In genomic region chr13:104382941-104383340, GRCh38 we compare ENCODE assay signal across 19 cellular contexts.
DNase-seq lines count a peak whose midpoint lies in the region; ATAC-seq, FAIRE-seq and TF ChIP-seq lines count a peak whose summit lies in the region.
"Had no signal": no experiment of that assay in that cellular context is flagged by ENCODE, and none has a peak within 500 bp of the region (broad histone marks: within the 10 kb centered on the region; RNA-seq: fewer than 3 reads in every experiment).

No MANE protein-coding gene starts in this region.

- no peaks in the 10 kb centered on the region for H3K4me1 ChIP-seq in astrocyte (ENCODE audit: insufficient read depth, low read length)
- H3K4me1 ChIP-seq: Peyer's patch, SJSA1 had no signal

- no peaks in the 10 kb centered on the region for H3K27me3 ChIP-seq in astrocyte (ENCODE audit: insufficient read depth, low read length)
- H3K27me3 ChIP-seq: Peyer's patch, SJSA1 had no signal

- no peaks in the 10 kb centered on the region for H3K36me3 ChIP-seq in astrocyte (ENCODE audit: insufficient read depth, low read length)
- H3K36me3 ChIP-seq: Peyer's patch, SJSA1 had no signal

- H3K27ac Mint-ChIP-seq in astrocyte (ENCODE audit: unreplicated experiment), result no peak overlapping the region
- H3K27ac Mint-ChIP-seq: CD14-positive monocyte had no signal

- ATAC-seq in GM21786 (IDR thresholded peaks at IDR 0.05; ENCODE audit: unreplicated experiment) (no peak), HG03521 (IDR thresholded peaks at IDR 0.05; ENCODE audit: unreplicated experiment) (no peak)

- no peaks in the 10 kb centered on the region for H3K4me1 Mint-ChIP-seq in astrocyte (ENCODE audit: low read depth, unreplicated experiment)
- H3K4me1 Mint-ChIP-seq: CD14-positive monocyte had no signal

- no peaks in the 10 kb centered on the region for H3K27me3 Mint-ChIP-seq in astrocyte (ENCODE audit: low read depth, unreplicated experiment)

- TF ChIP-seq CTCF in astrocyte (IDR thresholded peaks at IDR 0.05; ENCODE audit: insufficient read depth, low read depth, low read length) (no peak), epithelial cell of esophagus (IDR thresholded peaks at IDR 0.05; ENCODE audit: insufficient read depth, low read depth, low read length, missing control alignments) (no peak), retinal pigment epithelial cell (conservative IDR thresholded peaks at IDR 0.05; ENCODE audit: low read depth, low read length) (no peak)

- H3K9ac ChIP-seq in astrocyte (ENCODE audit: low read length), result no peak overlapping the region

- no peak overlapping the region for H3K4me3 Mint-ChIP-seq in astrocyte (ENCODE audit: unreplicated experiment)
- H3K4me3 Mint-ChIP-seq: CD14-positive monocyte had no signal

- H3K9me3 ChIP-seq in astrocyte (ENCODE audit: insufficient read depth, low read depth, low read length), result no peaks in the 10 kb centered on the region
- H3K9me3 ChIP-seq: Peyer's patch, SJSA1 had no signal

- H2AFZ ChIP-seq in astrocyte (ENCODE audit: low read depth, low read length), result no peak overlapping the region

- H3K27ac ChIP-seq in astrocyte (ENCODE audit: low read depth, low read length), result no peak overlapping the region
- H3K27ac ChIP-seq: Peyer's patch, SJSA1 had no signal

- peaks cover 5% of the 10 kb centered on the region for H3K9me3 Mint-ChIP-seq in astrocyte (ENCODE audit: unreplicated experiment)

- no peaks in the 10 kb centered on the region for H4K20me1 ChIP-seq in astrocyte (ENCODE audit: insufficient read depth, low read length)

- no peaks in the 10 kb centered on the region for H3K79me2 ChIP-seq in astrocyte (ENCODE audit: insufficient read depth, low read length)

- no peak overlapping the region for H3K4me2 ChIP-seq in astrocyte (ENCODE audit: low read length)

- peak; percentile 90 for DNase-seq in astrocyte (ENCODE audit: low read depth)
- peak; percentile 37 for DNase-seq in epithelial cell of esophagus (ENCODE audit: low read depth)
- DNase-seq in iris pigment epithelial cell (ENCODE audit: low read depth), result peak; percentile 31
- peak; percentile 65 for DNase-seq in retinal pigment epithelial cell (ENCODE audit: low read depth)
- no peak for DNase-seq in germinal center (ENCODE audit: low spot score)
- DNase-seq in activated gamma-delta T cell treated with Interleukin-2 at 50 U/mL for 16 hours, result no peak
- DNase-seq: ACHN; AML-193; DMS79; NCI-H1105 treated with DMSO at 0.1 percent for 48 hours; NCI-H1694; NCI-H2081 treated with DMSO at 0.1 percent for 48 hours; NCI-H748 treated with DMSO at 0.1 percent for 48 hours; NK-92 treated with Interleukin-12 subunit alpha and Interleukin-12 subunit beta, amount 100 ng/mL, for 24 hours; Peyer's patch had no signal

- no peak for FAIRE-seq in astrocyte (lab: Jason Lieb, UNC)

- H3K36me3 Mint-ChIP-seq in astrocyte (ENCODE audit: low read depth, unreplicated experiment), result no peaks in the 10 kb centered on the region
- H3K36me3 Mint-ChIP-seq: CD14-positive monocyte had no signal

- H3K4me3 ChIP-seq in astrocyte (ENCODE audit: insufficient read depth, low read depth, low read length) (no peak overlapping the region), epithelial cell of esophagus (ENCODE audit: low read length) (no peak overlapping the region), retinal pigment epithelial cell (ENCODE audit: low read length) (no peak overlapping the region)
- H3K4me3 ChIP-seq: Peyer's patch, SJSA1 had no signal

Comparison
In these comparisons a context has a peak if more than half of its experiments do, and no peak if none do; other contexts are left out.
1. DNase-seq: peak in astrocyte (single experiment), epithelial cell of esophagus (single experiment), iris pigment epithelial cell (single experiment) and retinal pigment epithelial cell (single experiment); none in germinal center (single experiment) and activated gamma-delta T cell treated with Interleukin-2 at 50 U/mL for 16 hours (single experiment).